Comparison of ENCODE assay signal across 30 cellular contexts in genomic region chr4:24517676-24518075, GRCh38.
"Had no signal": no experiment of that assay in that cellular context is flagged by ENCODE, and none has a peak within 500 bp of the region (broad histone marks: within the 10 kb centered on the region; RNA-seq: fewer than 3 reads in every experiment).

No MANE protein-coding gene starts in this region.

- H3K4me3 ChIP-seq: colonic mucosa, esophagus muscularis mucosa, gastroesophageal sphincter, heart right ventricle, left lung, mucosa of descending colon, pancreas, prostate gland, right atrium auricular region, sigmoid colon, testis, tibial artery had no signal

- H3K27me3 ChIP-seq: colonic mucosa, esophagus muscularis mucosa, foreskin keratinocyte, gastroesophageal sphincter, heart right ventricle, left lung, neutrophil, pancreas, right atrium auricular region, sigmoid colon, testis, tibial artery had no signal

- H3K9me3 Mint-ChIP-seq: dendritic cell treated with granulocyte-macrophage colony-stimulating factor and Interleukin-4, amounts not matched to agents 40 ng/mL and 50 ng/mL, for 4 days; endodermal cell; naive B cell; natural killer cell treated with Interleukin-12 subunit alpha and Interleukin-12 subunit beta and Interleukin-15 and Interleukin-18, amount 100 ng/mL, for 72 hours; neural crest cell; type B pancreatic cell had no signal

- FAIRE-seq: pancreas had no signal

- H3K4me3 Mint-ChIP-seq: dendritic cell treated with granulocyte-macrophage colony-stimulating factor and Interleukin-4, amounts not matched to agents 40 ng/mL and 50 ng/mL, for 4 days; endodermal cell; naive B cell; natural killer cell treated with Interleukin-12 subunit alpha and Interleukin-12 subunit beta and Interleukin-15 and Interleukin-18, amount 100 ng/mL, for 72 hours; neural crest cell; stimulated activated memory B cell treated with anti-CD40 and anti-IgM and Interleukin-4, amounts not matched to agents 10 μg/mL and 1 μg/mL and 100 μg/mL, for 72 hours; type B pancreatic cell had no signal

- H3K4me1 Mint-ChIP-seq: neural crest cell had no signal

- H3K4me1 ChIP-seq: colonic mucosa, foreskin keratinocyte had no signal

- H3K27me3 Mint-ChIP-seq: dendritic cell treated with granulocyte-macrophage colony-stimulating factor and Interleukin-4, amounts not matched to agents 40 ng/mL and 50 ng/mL, for 4 days; naive B cell; natural killer cell treated with Interleukin-12 subunit alpha and Interleukin-12 subunit beta and Interleukin-15 and Interleukin-18, amount 100 ng/mL, for 72 hours; stimulated activated memory B cell treated with anti-CD40 and anti-IgM and Interleukin-4, amounts not matched to agents 10 μg/mL and 1 μg/mL and 100 μg/mL, for 72 hours; type B pancreatic cell had no signal

- H3K36me3 ChIP-seq: colonic mucosa, pancreas, prostate gland, right atrium auricular region had no signal

- H3K27ac ChIP-seq: colonic mucosa, foreskin keratinocyte, heart right ventricle, left lung, neutrophil, right atrium auricular region, sigmoid colon, tibial artery had no signal

- H3K27ac Mint-ChIP-seq: dendritic cell treated with granulocyte-macrophage colony-stimulating factor and Interleukin-4, amounts not matched to agents 40 ng/mL and 50 ng/mL, for 4 days; endodermal cell; natural killer cell treated with Interleukin-12 subunit alpha and Interleukin-12 subunit beta and Interleukin-15 and Interleukin-18, amount 100 ng/mL, for 72 hours; stimulated activated memory B cell treated with anti-CD40 and anti-IgM and Interleukin-4, amounts not matched to agents 10 μg/mL and 1 μg/mL and 100 μg/mL, for 72 hours; type B pancreatic cell had no signal

- DNase-seq: colonic mucosa; effector CD8-positive, alpha-beta T cell; endodermal cell; foreskin keratinocyte; glutamatergic neuron; heart right ventricle; hippocampal formation; left cardiac atrium; left lung; mammary epithelial cell; mucosa of descending colon; naive B cell; pancreas; sigmoid colon; stimulated activated CD4-positive, alpha-beta T cell treated with anti-CD3 and anti-CD28 coated beads, Interleukin-2, amount 100 ng/mL, for 24 hours; stimulated activated CD4-positive, alpha-beta T cell treated with anti-CD3 and anti-CD28 coated beads, Interleukin-4, amount 100 ng/mL, for 4 hours; stimulated activated naive CD8-positive, alpha-beta T cell treated with anti-CD3 and anti-CD28 coated beads, Interleukin-15, Interleukin-2, amounts not matched to agents 100 U/mL and 50 U/mL, for 24 hours; substantia nigra; testis; tibial artery had no signal

- H3K9me3 ChIP-seq: colonic mucosa, esophagus muscularis mucosa, gastroesophageal sphincter, heart right ventricle, left lung, mucosa of descending colon, neutrophil, pancreas, prostate gland, right atrium auricular region, sigmoid colon, testis, tibial artery had no signal
